ENCODE assay signal across 8 cellular contexts in the genomic region with DNA sequence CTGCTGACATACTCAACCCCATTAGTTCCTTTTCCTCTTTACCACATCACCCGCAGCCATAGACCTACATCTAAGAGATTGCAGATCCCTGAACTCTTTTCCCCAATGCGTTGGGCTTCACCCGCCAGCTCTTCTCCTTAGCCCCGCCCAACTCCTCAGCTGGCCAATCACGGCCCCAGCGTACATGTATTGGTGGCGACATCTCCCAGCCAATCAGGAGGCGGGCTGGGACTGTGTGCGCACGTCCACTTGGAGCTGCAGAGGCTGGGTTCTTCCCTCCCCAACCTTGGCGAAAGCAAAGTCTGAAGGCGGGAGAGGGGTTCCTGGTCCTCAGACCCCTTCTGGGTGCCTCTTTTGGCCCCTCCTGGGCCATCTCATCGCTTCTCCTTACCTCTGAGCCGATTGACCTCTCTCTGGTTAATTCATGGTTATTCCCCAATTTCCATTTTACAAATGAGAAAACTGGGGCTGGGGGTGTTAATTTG. TPM values are rescaled to one million over a fixed set of nuclear protein-coding genes. Genes with fewer than 3 reads are reported as not detected.
A peak's percentile ranks its signal among the peaks of the same experiment; 100 is the strongest.
DNase-seq lines count a peak whose midpoint lies in the region; ATAC-seq and TF ChIP-seq lines count a peak whose summit lies in the region.

No MANE protein-coding gene starts in this region.

- no peaks in the 10 kb centered on the region for H3K9me2 ChIP-seq in OCI-LY7 (ENCODE audit: insufficient read depth, low read length)

- H3K27me3 Mint-ChIP-seq in neural crest cell (ENCODE audit: low read depth): peaks cover 16% of the 10 kb centered on the region

- H3K4me1 Mint-ChIP-seq in neural crest cell: peaks cover 22% of the 10 kb centered on the region

- DNase-seq in OCI-LY7 (ENCODE audit: low spot score) (peak; percentile 44), activated gamma-delta T cell (lab: John Stamatoyannopoulos, UW) (peak; percentile 50), foreskin keratinocyte (no peak), neural crest cell (ENCODE audit: low read depth, low spot score) (peak; percentile 47), stomach (peak; percentile 87)

- TF ChIP-seq CTCF in OCI-LY7 (conservative IDR thresholded peaks at IDR 0.05; ENCODE audit: low read length) (no peak), foreskin keratinocyte (conservative IDR thresholded peaks at IDR 0.05) (no peak), neural crest cell (conservative IDR thresholded peaks at IDR 0.05) (no peak), stomach (IDR thresholded peaks at IDR 0.05) (no peak)

- CTCF ChIA-PET in OCI-LY7 (lab: Charles Lee; ENCODE audit: unreplicated experiment): no interaction called here

- intact Hi-C loops in OCI-LY7 (cut with micrococcal nuclease; ENCODE audit: unreplicated experiment): no loop called here
- intact Hi-C loops in stomach (cut with DNase I; ENCODE audit: low total_unique reads): no loop called here

- BruUV-seq in OCI-LY7 (replicated peaks; lab: Mats Ljungman, UMichigan): no TSS peak

- H3K27ac Mint-ChIP-seq in neural crest cell (ENCODE audit: unreplicated experiment): no peak overlapping the region

- H3K4me3 Mint-ChIP-seq in neural crest cell: peak overlapping the region; percentile 10

- peaks cover 2% of the 10 kb centered on the region for H3K9me3 Mint-ChIP-seq in neural crest cell

- peak overlapping the region; percentile 68 for H3K4me3 ChIP-seq in ACC112 (ENCODE audit: low read depth, low read length)
- no peak overlapping the region for H3K4me3 ChIP-seq in OCI-LY7 (ENCODE audit: low read depth, low read length, poor library complexity, severe bottlenecking)
- peak overlapping the region; percentile 32 to 47 (median 40) for H3K4me3 ChIP-seq in stomach

- peak overlapping the region; percentile 6; the same call in 1 of the 2 replicates for H3K4me2 ChIP-seq in OCI-LY7 (ENCODE audit: low read length)

- 3 to 8% (median 6%) methylated on average over 11 to 14 of the region's 14 CpGs for WGBS in stomach, 5 donors

- H3K79me2 ChIP-seq in ACC112 (ENCODE audit: control insufficient read depth, insufficient read depth, low read length, unreplicated experiment) (no peaks in the 10 kb centered on the region), OCI-LY7 (ENCODE audit: insufficient read depth, low read depth, low read length) (no peaks in the 10 kb centered on the region)

- no peak for TF ChIP-seq POLR2A in stomach (IDR thresholded peaks at IDR 0.05)

- H3K36me3 Mint-ChIP-seq in neural crest cell (ENCODE audit: low read depth): no peaks in the 10 kb centered on the region

- ATAC-seq in GM18907 (IDR thresholded peaks at IDR 0.05; ENCODE audit: unreplicated experiment) (peak; percentile 100), HG03135 (IDR thresholded peaks at IDR 0.05; ENCODE audit: unreplicated experiment) (peak; percentile 99), foreskin keratinocyte (peak; percentile 95)

- H2AFZ ChIP-seq in ACC112 (ENCODE audit: low read length, unreplicated experiment) (peak overlapping the region; percentile 54), OCI-LY7 (ENCODE audit: low read length) (no peak overlapping the region; the same call in 1 of the 2 replicates)

- no peak overlapping the region for H3K27ac ChIP-seq in ACC112 (ENCODE audit: low read depth, low read length)
- H3K27ac ChIP-seq in OCI-LY7 (ENCODE audit: low read depth, low read length, poor library complexity, severe bottlenecking): no peak overlapping the region
- no peak overlapping the region for H3K27ac ChIP-seq in foreskin keratinocyte
- H3K27ac ChIP-seq in stomach: peak overlapping the region; percentile 48 to 83 (median 80)

- H4K20me1 ChIP-seq in OCI-LY7 (ENCODE audit: insufficient read depth, low read length): no peaks in the 10 kb centered on the region

- H3K4me1 ChIP-seq in ACC112 (ENCODE audit: control insufficient read depth, insufficient read depth, low read length, unreplicated experiment): peaks cover 4% of the 10 kb centered on the region
- peaks cover 8% of the 10 kb centered on the region for H3K4me1 ChIP-seq in OCI-LY7 (ENCODE audit: insufficient read depth, low read length, poor library complexity, severe bottlenecking)
- H3K4me1 ChIP-seq in foreskin keratinocyte: no peaks in the 10 kb centered on the region
- H3K4me1 ChIP-seq in stomach: peaks cover 4 to 38% (median 22%) of the 10 kb centered on the region in 4 donors

- POLR2A ChIA-PET in OCI-LY7 (lab: Charles Lee): interaction anchor here (0.5 to 0.6 kb wide), 2 partner anchors 61 to 1095 kb away, joined by 3 read pairs; no protein-coding TSS in a partner anchor

- no peaks in the 10 kb centered on the region for H3K9me3 ChIP-seq in OCI-LY7 (ENCODE audit: low read length)
- H3K9me3 ChIP-seq in stomach: no peaks in the 10 kb centered on the region

- H3K27me3 ChIP-seq in ACC112 (ENCODE audit: insufficient read depth, low read length) (peaks cover 91% of the 10 kb centered on the region), foreskin keratinocyte (peaks cover 78% of the 10 kb centered on the region), stomach (peaks cover 0 to 15% (median 8%) of the 10 kb centered on the region in 3 donors)

- H3K36me3 ChIP-seq in ACC112 (ENCODE audit: insufficient read depth, low read length): no peaks in the 10 kb centered on the region
- no peaks in the 10 kb centered on the region; the same call in 1 of the 2 replicates for H3K36me3 ChIP-seq in OCI-LY7 (ENCODE audit: insufficient read depth, low read length)
- H3K36me3 ChIP-seq in stomach: no peaks in the 10 kb centered on the region

- TF ChIP-seq EP300 in stomach (IDR thresholded peaks at IDR 0.05): no peak

RNA-seq across cellular contexts. Expression of a gene that starts 11.0 kb away (rescaled TPM):
- 7.1 and 9.7 TPM in 2 replicates for total RNA-seq in OCI-LY7 (2014; rRNA removed; shearing (Covaris generic))
- 14.9 and 17.4 TPM in 2 replicates for total RNA-seq in OCI-LY7 (2022)
- total RNA-seq in foreskin keratinocyte: not detected in 2 replicates
- polyA plus RNA-seq in foreskin keratinocyte: not detected in 2 replicates
- 2.9 and 3.5 TPM in 2 replicates for total RNA-seq in neural crest cell
- total RNA-seq in stomach: 10 to 100 TPM in 4 of 5 donors, 1 to 10 TPM in 1; 2.9 to 39.1 (median 14.1) TPM
- polyA plus RNA-seq in stomach: 1 to 10 TPM; 1.8 to 6.1 (median 2.2) TPM

RNA-seq across cellular contexts. Expression of a gene that starts 28.0 kb away (rescaled TPM):
- not detected in 2 replicates for total RNA-seq in OCI-LY7 (2014; rRNA removed; shearing (Covaris generic))
- not detected in 2 replicates for total RNA-seq in OCI-LY7 (2022)
- total RNA-seq in foreskin keratinocyte: not detected in 2 replicates
- not detected in 2 replicates for polyA plus RNA-seq in foreskin keratinocyte
- 9.1 and 10.3 TPM in 2 replicates for total RNA-seq in neural crest cell
- total RNA-seq in stomach: 100 to 1,000 TPM in 1 of 5 donors, 10 to 100 TPM in 1, 1 to 10 TPM in 2, not detected in 1; 5.5 to 313 (median 42.3) TPM
- polyA plus RNA-seq in stomach: 1 to 10 TPM; 2.6 to 9.9 (median 5.9) TPM

Comparison
In these comparisons a context has a peak if more than half of its experiments do, and no peak if none do; other contexts are left out.
1. H3K27ac ChIP-seq: peak in stomach (5 of 5); none in ACC112 (single experiment), OCI-LY7 (single experiment) and foreskin keratinocyte (single experiment).
2. DNase-seq: peak in OCI-LY7 (single experiment), activated gamma-delta T cell (single experiment), neural crest cell (single experiment) and stomach (single experiment); none in foreskin keratinocyte (0 of 2).
3. Peak in every context shown above with its lines, with median percentiles within 50 percentile points of each other: ATAC-seq.